ENCODE assay signal across 14 cellular contexts in the genomic region with DNA sequence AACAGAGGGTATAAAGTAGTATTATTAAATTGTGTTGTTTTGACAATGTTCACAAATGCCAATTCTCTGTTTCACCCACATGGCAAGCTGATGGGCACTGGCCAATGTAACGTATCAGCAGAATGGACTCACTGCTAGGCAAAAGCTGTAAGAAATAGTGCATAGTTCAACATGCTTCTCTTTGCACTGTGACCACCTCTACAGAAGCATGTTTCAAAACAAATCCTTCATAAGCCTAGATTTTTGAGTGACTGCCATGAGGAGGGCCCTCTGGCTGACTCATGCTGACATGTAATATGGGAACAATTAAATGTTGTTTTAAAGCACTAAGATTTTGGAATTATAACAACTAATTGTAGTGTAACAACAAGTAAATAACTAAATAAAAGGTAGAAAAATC. TPM values are rescaled to one million over a fixed set of nuclear protein-coding genes. Genes with fewer than 3 reads are reported as not detected.
DNase-seq lines count a peak whose midpoint lies in the region; FAIRE-seq and TF ChIP-seq lines count a peak whose summit lies in the region.
"Had no signal": no experiment of that assay in that cellular context is flagged by ENCODE, and none has a peak within 500 bp of the region (broad histone marks: within the 10 kb centered on the region; RNA-seq: fewer than 3 reads in every experiment).

No MANE protein-coding gene starts in this region.

- FAIRE-seq in D721Med (lab: Jason Lieb, UNC), result no peak

- H3K4me1 Mint-ChIP-seq in nephron progenitor cell, result peaks cover 35% of the 10 kb centered on the region

- no peaks in the 10 kb centered on the region for H3K9me3 ChIP-seq in GM23248 (ENCODE audit: low read depth)
- H3K9me3 ChIP-seq in mammary epithelial cell (replicated peaks; ENCODE audit: insufficient read depth, low read length), result no peaks in the 10 kb centered on the region

- 0 out of 2 replicates have a peak overlapping the region, but pooled peaks have one; percentile 9 for H2AFZ ChIP-seq in GM23248
- no peak overlapping the region for H2AFZ ChIP-seq in mammary epithelial cell (ENCODE audit: low read depth, low read length)

- H3K79me2 ChIP-seq in GM23248 (ENCODE audit: insufficient read depth), result peaks cover 75% of the 10 kb centered on the region
- H3K79me2 ChIP-seq in mammary epithelial cell (ENCODE audit: insufficient read depth, low read length), result peaks cover 67% of the 10 kb centered on the region

- WGBS in GM23248 (ENCODE audit: low coverage in 1 of 2, low lambda C conversion rate in 2 of 2, missing lambda C conversion rate in 2 of 2), 2 experiments, result 3 to 27% methylated on average over 1 of the region's 1 CpG
- WGBS in mammary epithelial cell (ENCODE audit: low coverage, missing lambda C conversion rate), result 50% methylated on average over 1 of the region's 1 CpG

- peaks cover 64% of the 10 kb centered on the region for H3F3A ChIP-seq in GM23248 (ENCODE audit: insufficient read depth)

- H3K36me3 ChIP-seq in GM23248 (ENCODE audit: low read depth), result peaks cover 28% of the 10 kb centered on the region
- H3K36me3 ChIP-seq in mammary epithelial cell (ENCODE audit: insufficient read depth, low read length), result no peaks in the 10 kb centered on the region

- intact Hi-C loops in mammary epithelial cell (cut with micrococcal nuclease), result no loop called here

- no peak overlapping the region for H3K4me3 ChIP-seq in AG09309 (ENCODE audit: control insufficient read depth, low read depth, low read length)
- peak overlapping the region; percentile 96 for H3K4me3 ChIP-seq in GM23248
- H3K4me3 ChIP-seq in mammary epithelial cell (replicated peaks in 1 of 3; ENCODE audit: insufficient read depth in 1 of 3, low read depth in 2 of 3, low read length in 3 of 3), result no peak overlapping the region

- no peak for TF ChIP-seq CTCF in AG09309 (IDR thresholded peaks at IDR 0.05; ENCODE audit: control insufficient read depth, insufficient read depth, low read depth, low read length, missing control alignments)
- TF ChIP-seq CTCF in mammary epithelial cell (conservative IDR thresholded peaks at IDR 0.05 in 1 of 2, IDR thresholded peaks at IDR 0.05 in 1 of 2; ENCODE audit: extremely low read depth in 1 of 2, insufficient read depth in 1 of 2, low read depth in 1 of 2, low read length in 2 of 2), result no peak
- TF ChIP-seq CTCF in nephron progenitor cell (IDR thresholded peaks at IDR 0.05), result no peak
- TF ChIP-seq CTCF in D721Med (IDR thresholded peaks at IDR 0.05; ENCODE audit: insufficient read depth, missing control alignments), result no peak

- no peak overlapping the region for H3K27ac Mint-ChIP-seq in nephron progenitor cell
- H3K27ac Mint-ChIP-seq: activated B cell treated with CpG ODN at 0.5 μM for 24 hours had no signal

- H3K4me2 ChIP-seq in GM23248 (ENCODE audit: unreplicated experiment) (peak overlapping the region; percentile 94), mammary epithelial cell (ENCODE audit: insufficient read depth, low read depth, low read length) (peak overlapping the region; percentile 49)
- H3K4me2 ChIP-seq: KMS-11 had no signal

- H3K9ac ChIP-seq in GM23248 (peak overlapping the region; percentile 40), mammary epithelial cell (ENCODE audit: insufficient read depth, low read length) (no peak overlapping the region)
- H3K9ac ChIP-seq: KMS-11 had no signal

- CTCF ChIA-PET in mammary epithelial cell (lab: Charles Lee; ENCODE audit: low non-redundant PET), result no interaction called here

- peak overlapping the region; percentile 46 for H3K4me3 Mint-ChIP-seq in nephron progenitor cell
- H3K4me3 Mint-ChIP-seq: activated B cell treated with CpG ODN at 0.5 μM for 24 hours had no signal

- H3K4me1 ChIP-seq in GM23248 (ENCODE audit: insufficient read depth), result peaks cover 52% of the 10 kb centered on the region
- H3K4me1 ChIP-seq in mammary epithelial cell (ENCODE audit: insufficient read depth, low read length), result peaks cover 23% of the 10 kb centered on the region

- in situ Hi-C loops in GM23248 (cut with MboI) (no loop called here), mammary epithelial cell (cut with MboI; ENCODE audit: low sequenced_read_pairs in 2 of 2) (no loop called here)

- H3K9me2 ChIP-seq in GM23248 (ENCODE audit: insufficient read depth), result no peaks in the 10 kb centered on the region

- no TSS peak for BruUV-seq in mammary epithelial cell (replicated peaks; lab: Mats Ljungman, UMichigan)

- H3K27ac ChIP-seq in GM23248, result peak overlapping the region; percentile 99
- no peak overlapping the region for H3K27ac ChIP-seq in mammary epithelial cell (ENCODE audit: insufficient read depth, low read depth, low read length)
- H3K27ac ChIP-seq: KMS-11 had no signal

- H3K27me3 ChIP-seq in GM23248 (replicated peaks; ENCODE audit: insufficient read depth) (no peaks in the 10 kb centered on the region), mammary epithelial cell (ENCODE audit: insufficient read depth, low read length) (no peaks in the 10 kb centered on the region)

- H3K36me3 Mint-ChIP-seq in nephron progenitor cell (ENCODE audit: low read depth), result peaks cover 66% of the 10 kb centered on the region

- dilution Hi-C loops in mammary epithelial cell (cut with HindIII; ENCODE audit: low sequenced_read_pairs), result no loop called here

- H4K20me1 ChIP-seq in GM23248 (ENCODE audit: insufficient read depth), result no peaks in the 10 kb centered on the region
- H4K20me1 ChIP-seq in mammary epithelial cell (ENCODE audit: insufficient read depth, low read length), result no peaks in the 10 kb centered on the region

- DNase-seq in AG09309 (ENCODE audit: low read depth), result peak; percentile 44
- DNase-seq in GM23248, result peak; percentile 83
- no peak for DNase-seq in mammary epithelial cell
- no peak for DNase-seq in nephron progenitor cell
- no peak for DNase-seq in NCI-H1417 treated with DMSO at 0.1 percent for 48 hours (lab: John Stamatoyannopoulos, UW)
- DNase-seq in D721Med (ENCODE audit: insufficient read length, low spot score), result no peak
- DNase-seq in glomerular visceral epithelial cell (ENCODE audit: extremely low spot score), result no peak
- DNase-seq in stimulated activated CD4-positive, alpha-beta T cell treated with anti-CD3 and anti-CD28 coated beads, Interleukin-4, amount 100 ng/mL, for 24 hours, result no peak
- DNase-seq: activated B cell treated with CpG ODN at 0.5 μM for 24 hours; naive thymus-derived CD4-positive, alpha-beta T cell; NCI-H510A; SHP77 treated with DMSO at 0.1 percent for 48 hours; stimulated activated CD4-positive, alpha-beta T cell treated with anti-CD3 and anti-CD28 coated beads, Interleukin-4, amount 100 ng/mL, for 1 hour had no signal

- H3K9me3 Mint-ChIP-seq in nephron progenitor cell, result peaks cover 41% of the 10 kb centered on the region

- no peaks in the 10 kb centered on the region for H3K27me3 Mint-ChIP-seq in nephron progenitor cell (ENCODE audit: low read depth, poor library complexity)
- H3K27me3 Mint-ChIP-seq: activated B cell treated with CpG ODN at 0.5 μM for 24 hours; naive thymus-derived CD4-positive, alpha-beta T cell had no signal

RNA-seq across cellular contexts. Expression of gene GBE1, which starts 3.2 kb away (rescaled TPM):
- 164 and 166 TPM in 2 replicates for total RNA-seq in GM23248 (2014; rRNA removed; shearing (Covaris generic))
- polyA plus RNA-seq in GM23248 (2016; fragmentation: Nextera tagmentation; extraction: Ambion mirVana) (130 and 135 TPM in 2 replicates), mammary epithelial cell (31.0 TPM)
- 10 to 100 TPM; 39.0 to 80.9 TPM for total RNA-seq in mammary epithelial cell
- polyA minus RNA-seq in mammary epithelial cell, result 33.5 TPM

Comparison
In these comparisons a context has a peak if more than half of its experiments do, and no peak if none do; other contexts are left out.
1. DNase-seq: peak in AG09309 (single experiment) and GM23248 (single experiment); none in mammary epithelial cell (single experiment), nephron progenitor cell (single experiment), NCI-H1417 treated with DMSO at 0.1 percent for 48 hours (single experiment), D721Med (single experiment), glomerular visceral epithelial cell (single experiment) and stimulated activated CD4-positive, alpha-beta T cell treated with anti-CD3 and anti-CD28 coated beads, Interleukin-4, amount 100 ng/mL, for 24 hours (single experiment).